8 cellular contexts compared by ENCODE assay signal in the genomic region with DNA sequence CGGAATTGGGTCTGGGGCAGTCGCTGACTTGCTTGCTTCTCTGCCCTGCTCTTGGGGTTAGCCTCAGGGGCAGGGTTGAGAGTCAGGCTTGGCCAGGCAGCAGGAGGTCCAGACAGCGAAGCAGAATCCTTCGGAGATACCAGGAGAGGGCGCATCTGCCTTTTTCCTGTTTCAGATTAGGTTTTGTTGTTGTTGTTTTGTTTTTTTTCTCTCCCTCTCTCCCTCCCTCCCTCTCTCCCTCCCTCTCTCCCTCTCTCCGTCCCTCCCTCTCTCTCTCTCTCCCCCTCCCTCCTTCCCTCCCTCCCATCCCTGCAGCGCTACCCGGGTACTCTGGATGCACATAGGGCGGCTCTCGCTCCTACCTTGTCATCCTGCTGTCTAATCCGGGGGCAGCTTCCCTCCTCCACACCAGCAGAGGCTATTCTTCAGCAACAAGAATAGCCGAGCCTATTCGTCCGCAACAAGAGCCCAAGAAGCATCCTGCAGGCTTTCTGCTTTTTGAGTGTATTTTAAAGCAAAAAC. TPM values are rescaled to one million over a fixed set of nuclear protein-coding genes. Genes with fewer than 3 reads are reported as not detected.
DNase-seq lines count a peak whose midpoint lies in the region; ATAC-seq, FAIRE-seq and TF ChIP-seq lines count a peak whose summit lies in the region.

No MANE protein-coding gene starts in this region.

- DNase-seq in DMS 273 (lab: John Stamatoyannopoulos, UW; ENCODE audit: unreplicated experiment) = peak; percentile 80
- peak; percentile 34 for DNase-seq in HK-2 (ENCODE audit: unreplicated experiment)
- DNase-seq in activated naive CD4-positive, alpha-beta T cell treated with Interleukin-2 at 50 U/mL for 16 hours = peak; percentile 50
- DNase-seq in foreskin melanocyte = peak; percentile 82
- peak; percentile 51 for DNase-seq in neural crest cell (ENCODE audit: low read depth, low spot score)
- peak; percentile 82 for DNase-seq in urothelium cell line (ENCODE audit: low spot score)

- peaks cover 9% of the 10 kb centered on the region for H3K27me3 Mint-ChIP-seq in neural crest cell (ENCODE audit: low read depth)

- no peaks in the 10 kb centered on the region for H3K36me3 ChIP-seq in OCI-LY3 (replicated peaks; ENCODE audit: low read depth, low read length)

- peaks cover 4% of the 10 kb centered on the region for H3K4me1 ChIP-seq in OCI-LY3 (ENCODE audit: low read length)

- H3K4me3 Mint-ChIP-seq in neural crest cell = peak overlapping the region; percentile 96

- H3K27me3 ChIP-seq in OCI-LY3 (ENCODE audit: low read depth, low read length) = no peaks in the 10 kb centered on the region

- H3K9me3 ChIP-seq in OCI-LY3 (ENCODE audit: insufficient read depth, low read length) = no peaks in the 10 kb centered on the region

- H3K9ac ChIP-seq in OCI-LY3 (ENCODE audit: low read length) = peak overlapping the region; percentile 57

- peak overlapping the region; percentile 99 for H3K4me3 ChIP-seq in OCI-LY3 (ENCODE audit: low read length)

- peak overlapping the region; percentile 29; the same call in 1 of the 2 replicates for H3K27ac ChIP-seq in OCI-LY3 (ENCODE audit: low read length)

- peak; percentile 18; the same call in 1 of the 2 replicates for TF ChIP-seq CTCF in OCI-LY3 (IDR thresholded peaks at IDR 0.05; ENCODE audit: low read depth, low read length)
- no peak for TF ChIP-seq CTCF in neural crest cell (conservative IDR thresholded peaks at IDR 0.05)

- no peaks in the 10 kb centered on the region for H3K36me3 Mint-ChIP-seq in neural crest cell (ENCODE audit: low read depth)

- no peaks in the 10 kb centered on the region; the same call in 1 of the 2 replicates for H3K79me2 ChIP-seq in OCI-LY3 (ENCODE audit: low read length)

- H3K27ac Mint-ChIP-seq in neural crest cell (ENCODE audit: unreplicated experiment) = peak overlapping the region; percentile 69

- no peaks in the 10 kb centered on the region for H4K20me1 ChIP-seq in OCI-LY3 (ENCODE audit: insufficient read depth, low read length)

- H3K4me2 ChIP-seq in OCI-LY3 (ENCODE audit: low read length) = peak overlapping the region; percentile 97

- FAIRE-seq in urothelium cell line (lab: Jason Lieb, UNC) = peak; percentile 27

- peak; percentile 4 for ATAC-seq in GM19468 (IDR thresholded peaks at IDR 0.05; ENCODE audit: extremely low read depth, unreplicated experiment)

- H3K9me3 Mint-ChIP-seq in neural crest cell = no peaks in the 10 kb centered on the region

- peak overlapping the region; percentile 99 for H2AFZ ChIP-seq in OCI-LY3 (ENCODE audit: low read depth, low read length)

- peaks cover 14% of the 10 kb centered on the region for H3K4me1 Mint-ChIP-seq in neural crest cell

RNA-seq across cellular contexts. Expression of a gene that starts 0.8 kb away (rescaled TPM):
- 6.2 and 7.5 TPM in 2 replicates for total RNA-seq in neural crest cell

Comparison
In these comparisons a context has a peak if more than half of its experiments do, and no peak if none do; other contexts are left out.
1. Peak in every context shown above with its lines: DNase-seq, ATAC-seq, H3K4me3 ChIP-seq and H3K27ac ChIP-seq.